ENCODE assay signal across 20 cellular contexts in genomic region chr10:96333091-96333490, GRCh38. TPM values are rescaled to one million over a fixed set of nuclear protein-coding genes. Genes with fewer than 3 reads are reported as not detected.
A peak's percentile ranks its signal among the peaks of the same experiment; 100 is the strongest.
DNase-seq lines count a peak whose midpoint lies in the region; ATAC-seq, FAIRE-seq and TF ChIP-seq lines count a peak whose summit lies in the region.
"Had no signal": no experiment of that assay in that cellular context is flagged by ENCODE, and none has a peak within 500 bp of the region (broad histone marks: within the 10 kb centered on the region; RNA-seq: fewer than 3 reads in every experiment).

No MANE protein-coding gene starts in this region.

- BruUV-seq in PC-9 (replicated peaks; lab: Mats Ljungman, UMichigan): no TSS peak

- H3K4me3 Mint-ChIP-seq in CD4-positive, alpha-beta T cell: no peak overlapping the region
- H3K4me3 Mint-ChIP-seq in T-cell: peak overlapping the region in 1 of 3 donors; percentile 49
- H3K4me3 Mint-ChIP-seq: CD8-positive, alpha-beta memory T cell had no signal

- no peaks in the 10 kb centered on the region for H3K4me1 ChIP-seq in right atrium auricular region
- H3K4me1 ChIP-seq in PC-9 (replicated peaks; ENCODE audit: insufficient read depth): no peaks in the 10 kb centered on the region
- H3K4me1 ChIP-seq: Caco-2, HAP-1 had no signal

- TF ChIP-seq POLR2A in GM12891 (IDR thresholded peaks at IDR 0.05; ENCODE audit: low read depth, low read length): no peak

- peaks cover 35% of the 10 kb centered on the region for H3K4me1 Mint-ChIP-seq in CD4-positive, alpha-beta T cell (ENCODE audit: low read depth)
- peaks cover 27 to 30% (median 28%) of the 10 kb centered on the region in 3 donors for H3K4me1 Mint-ChIP-seq in T-cell

- ATAC-seq in CD4-positive, alpha-beta T cell (ENCODE audit: poor library complexity): peak; percentile 70
- ATAC-seq in T-cell (replicated peaks in 1 of 4) (peak in 3 of 4 experiments; percentile 53 to 83 (median 74)), GM18870 (IDR thresholded peaks at IDR 0.05; ENCODE audit: unreplicated experiment) (no peak), HG02759 (IDR thresholded peaks at IDR 0.05; ENCODE audit: unreplicated experiment) (no peak)

- no peaks in the 10 kb centered on the region for H3K9me2 ChIP-seq in PC-9 (ENCODE audit: insufficient read depth)

- H3K27ac Mint-ChIP-seq in CD4-positive, alpha-beta T cell: no peak overlapping the region
- H3K27ac Mint-ChIP-seq in T-cell: no peak overlapping the region
- H3K27ac Mint-ChIP-seq: CD8-positive, alpha-beta memory T cell had no signal

- peaks cover 18% of the 10 kb centered on the region for H3K27me3 Mint-ChIP-seq in CD4-positive, alpha-beta T cell
- peaks cover 13 to 17% of the 10 kb centered on the region in 2 donors for H3K27me3 Mint-ChIP-seq in T-cell

- no peak overlapping the region for H3K27ac ChIP-seq in CD4-positive, alpha-beta T cell (ENCODE audit: low read depth, low read length)
- H3K27ac ChIP-seq in right atrium auricular region: no peak overlapping the region
- H3K27ac ChIP-seq in PC-9: no peak overlapping the region
- H3K27ac ChIP-seq: HL-60 had no signal

- FAIRE-seq in GM12891 (lab: Jason Lieb, UNC) (peak; percentile 40), colon (lab: Jason Lieb, UNC) (peak; percentile 5)
- FAIRE-seq: GM12892, H1 had no signal

- no peaks in the 10 kb centered on the region for H3K9me3 Mint-ChIP-seq in CD4-positive, alpha-beta T cell
- H3K9me3 Mint-ChIP-seq in T-cell: no peaks in the 10 kb centered on the region
- H3K9me3 Mint-ChIP-seq: CD8-positive, alpha-beta memory T cell had no signal

- H3F3A ChIP-seq in PC-9 (ENCODE audit: insufficient read depth, low read depth): no peaks in the 10 kb centered on the region

- H3K79me2 ChIP-seq in PC-9 (ENCODE audit: low read depth): no peaks in the 10 kb centered on the region

- no peaks in the 10 kb centered on the region for H3K9me3 ChIP-seq in CD4-positive, alpha-beta T cell (ENCODE audit: control insufficient read depth, low read length)
- H3K9me3 ChIP-seq in right atrium auricular region: no peaks in the 10 kb centered on the region
- no peaks in the 10 kb centered on the region for H3K9me3 ChIP-seq in PC-9 (ENCODE audit: insufficient read depth, low read depth)
- H3K9me3 ChIP-seq: BLaER1 treated with 17β-estradiol and CSF1 and Interleukin-3, amounts not matched to agents 10 nM and 100 nM; Caco-2; HAP-1 had no signal

- no peak overlapping the region for H3K4me2 ChIP-seq in PC-9
- H3K4me2 ChIP-seq: BLaER1 treated with 17β-estradiol and CSF1 and Interleukin-3, amounts not matched to agents 10 nM and 100 nM had no signal

- no peak for TF ChIP-seq CTCF in CD4-positive, alpha-beta T cell (IDR thresholded peaks at IDR 0.05)
- TF ChIP-seq CTCF in right atrium auricular region (IDR thresholded peaks at IDR 0.05) (no peak), PC-9 (conservative IDR thresholded peaks at IDR 0.05) (no peak)

- intact Hi-C loops in CD4-positive, alpha-beta T cell (cut with DNase I, micrococcal nuclease): no loop called here
- intact Hi-C loops in PC-9 (cut with micrococcal nuclease; ENCODE audit: unreplicated experiment): no loop called here

- POLR2A ChIA-PET in CD4-positive, alpha-beta T cell (lab: Charles Lee): no interaction called here
- POLR2A ChIA-PET in T-cell (lab: Charles Lee): no interaction called here
- POLR2A ChIA-PET in PC-9 (lab: Charles Lee; ENCODE audit: unreplicated experiment): no interaction called here

- no peaks in the 10 kb centered on the region for H3K27me3 ChIP-seq in CD4-positive, alpha-beta T cell (ENCODE audit: control insufficient read depth, insufficient read depth, low read length)
- no peaks in the 10 kb centered on the region for H3K27me3 ChIP-seq in right atrium auricular region
- H3K27me3 ChIP-seq in PC-9 (ENCODE audit: insufficient read depth, low read depth): no peaks in the 10 kb centered on the region; the same call in 1 of the 2 replicates
- H3K27me3 ChIP-seq: BLaER1 treated with 17β-estradiol and CSF1 and Interleukin-3, amounts not matched to agents 10 nM and 100 nM had no signal

- no peak for DNase-seq in CD4-positive, alpha-beta T cell
- DNase-seq in GM12891 (ENCODE audit: insufficient read length, low spot score): no peak
- no peak for DNase-seq in T-cell
- no peak for DNase-seq in right atrium auricular region (ENCODE audit: low spot score)
- no peak for DNase-seq in PC-9
- DNase-seq: 8988T, AML-193, Caco-2, IMR-90, KG1 had no signal

- H4K20me1 ChIP-seq in PC-9 (ENCODE audit: insufficient read depth): no peaks in the 10 kb centered on the region

- no peaks in the 10 kb centered on the region for H3K36me3 Mint-ChIP-seq in CD4-positive, alpha-beta T cell (ENCODE audit: low read depth)
- H3K36me3 Mint-ChIP-seq in T-cell: no peaks in the 10 kb centered on the region
- H3K36me3 Mint-ChIP-seq: CD8-positive, alpha-beta memory T cell had no signal

- H3K36me3 ChIP-seq in right atrium auricular region (no peaks in the 10 kb centered on the region), PC-9 (ENCODE audit: low read depth) (no peaks in the 10 kb centered on the region)
- H3K36me3 ChIP-seq: HAP-1 had no signal

- CTCF ChIA-PET in CD4-positive, alpha-beta T cell (lab: Charles Lee): interaction anchor here (2.4 kb wide), 1 partner anchor 38 kb away, joined by 5 read pairs; no protein-coding TSS in a partner anchor
- CTCF ChIA-PET in T-cell (lab: Charles Lee): no interaction called here
- CTCF ChIA-PET in PC-9 (lab: Charles Lee): no interaction called here

- H2AFZ ChIP-seq in PC-9: no peak overlapping the region

- no peak overlapping the region for H3K4me3 ChIP-seq in right atrium auricular region
- H3K4me3 ChIP-seq in PC-9: no peak overlapping the region
- H3K4me3 ChIP-seq: BLaER1 treated with 17β-estradiol and CSF1 and Interleukin-3, amounts not matched to agents 10 nM and 100 nM; HAP-1 had no signal

TF ChIP-seq in GM12891, 5 proteins besides CTCF, POLR2A, EP300 and RAD21:
- no peak for TF ChIP-seq POLR2AphosphoS5 (IDR thresholded peaks at IDR 0.05; ENCODE audit: low read depth, low read length)
- 0 out of 2 replicates have a peak, but pooled peaks have one; percentile 1 for TF ChIP-seq SPI1 (IDR thresholded peaks at IDR 0.05; ENCODE audit: low read depth, low read length)
- TF ChIP-seq PAX5 (IDR thresholded peaks at IDR 0.05; ENCODE audit: insufficient read depth, low read length, severe bottlenecking): no peak

RNA-seq across cellular contexts. Expression of gene OPALIN, which starts 25.7 kb away (rescaled TPM):
- total RNA-seq in CD4-positive, alpha-beta T cell: not detected
- polyA plus RNA-seq in GM12891 (2012; ENCODE audit: low read depth, missing spikeins): not detected
- not detected for total RNA-seq in T-cell
- total RNA-seq in right atrium auricular region: not detected
- not detected in 2 replicates for total RNA-seq in PC-9 (2021)
- total RNA-seq: Caco-2; CD8-positive, alpha-beta memory T cell; G401; H1; IMR-90 had no signal
- polyA plus RNA-seq: CD8-positive, alpha-beta memory T cell; IMR-90 had no signal

RNA-seq across cellular contexts. Expression of gene DNTT, which starts 28.9 kb away (rescaled TPM):
- under 1 TPM in 1 of 2 experiments, not detected in 1; 0.11 TPM for total RNA-seq in CD4-positive, alpha-beta T cell
- polyA plus RNA-seq in GM12891 (2012; ENCODE audit: low read depth, missing spikeins): not detected
- total RNA-seq in T-cell (under 1 TPM in 3 of 5 donors, not detected in 2; 0.13 to 0.38 (median 0.30) TPM), right atrium auricular region (not detected), PC-9 (2021) (not detected in 2 replicates)
- total RNA-seq: Caco-2; CD8-positive, alpha-beta memory T cell; G401; H1; IMR-90 had no signal
- polyA plus RNA-seq: CD8-positive, alpha-beta memory T cell; H1; IMR-90 had no signal

Comparison
In these comparisons a context has a peak if more than half of its experiments do, and no peak if none do; other contexts are left out.
1. ATAC-seq: peak in CD4-positive, alpha-beta T cell (single experiment) and T-cell (3 of 4); none in GM18870 (single experiment) and HG02759 (single experiment).